Comparison of ENCODE assay signal across 9 cellular contexts in the genomic region with DNA sequence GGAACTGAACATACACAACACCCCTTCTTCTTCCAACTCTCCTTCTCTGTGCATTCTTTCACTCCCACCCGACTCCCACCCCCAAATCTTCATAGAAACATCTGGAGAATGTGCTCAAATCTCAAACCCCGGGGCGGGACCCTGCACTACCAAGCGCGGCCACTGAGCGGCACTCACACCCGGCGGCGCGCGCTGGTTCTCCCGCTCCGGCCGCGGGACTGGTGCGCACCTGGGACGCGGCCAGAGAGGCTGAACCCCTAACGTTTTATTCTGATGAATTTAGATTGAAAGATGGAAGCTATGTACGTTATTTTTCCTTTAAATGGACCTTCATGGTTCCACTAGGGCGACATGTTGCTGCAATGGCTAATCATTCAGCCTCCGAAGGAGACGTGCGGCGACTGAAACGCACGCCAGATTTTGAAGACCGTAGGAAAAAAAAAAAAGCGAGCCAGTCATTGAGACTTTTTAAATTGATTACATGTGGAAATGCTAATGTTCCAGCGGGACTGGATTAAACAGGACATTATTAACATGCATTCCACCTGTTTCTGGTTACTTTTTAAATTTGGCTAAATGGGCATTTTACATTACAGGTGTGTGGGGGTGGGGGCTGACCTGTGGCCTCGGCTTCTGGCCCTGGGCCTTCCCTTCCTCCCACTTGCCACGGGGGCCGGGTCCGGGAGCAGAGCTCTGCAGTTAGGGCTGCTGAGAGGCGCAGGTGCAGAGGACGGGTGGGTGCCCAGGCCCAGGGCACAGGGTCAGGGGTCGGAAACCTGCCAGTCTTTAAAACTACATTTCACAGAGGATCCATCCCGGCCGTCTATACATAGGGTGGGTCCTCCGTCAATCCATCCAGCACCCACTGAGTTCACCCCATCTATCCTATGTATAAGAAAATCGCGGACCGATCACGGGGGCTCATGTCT.
DNase-seq lines count a peak whose midpoint lies in the region; ATAC-seq and TF ChIP-seq lines count a peak whose summit lies in the region.
"Had no signal": no experiment of that assay in that cellular context is flagged by ENCODE, and none has a peak within 500 bp of the region (broad histone marks: within the 10 kb centered on the region; RNA-seq: fewer than 3 reads in every experiment).

No MANE protein-coding gene starts in this region.

- H3K4me3 Mint-ChIP-seq in Caco-2 (ENCODE audit: unreplicated experiment), result peak overlapping the region; percentile 33
- H3K4me3 Mint-ChIP-seq: stimulated activated naive CD8-positive, alpha-beta T cell treated with anti-CD3 and anti-CD28 coated beads, Interleukin-15, Interleukin-2, amounts not matched to agents 100 ng/mL and 50 ng/mL, for 24 hours had no signal

- peak; percentile 71 for ATAC-seq in sciatic nerve
- ATAC-seq in HG02938 (IDR thresholded peaks at IDR 0.05; ENCODE audit: unreplicated experiment), result no peak
- ATAC-seq in GM21717 (IDR thresholded peaks at IDR 0.05; ENCODE audit: unreplicated experiment), result no peak

- no peaks in the 10 kb centered on the region for H3K36me3 ChIP-seq in Caco-2 (ENCODE audit: control insufficient read depth, insufficient read depth, low read length)

- no peaks in the 10 kb centered on the region for H3K27me3 ChIP-seq in Caco-2 (replicated peaks; ENCODE audit: control insufficient read depth, insufficient read depth, low read length)

- peaks cover 3% of the 10 kb centered on the region for H3K27me3 Mint-ChIP-seq in Caco-2 (ENCODE audit: insufficient read depth, unreplicated experiment)

- CTCF ChIA-PET in Caco-2 (lab: Charles Lee), result interaction anchor here (0.6 to 1.5 kb wide), 3 partner anchors 119 to 214 kb away, joined by 3 to 7 read pairs (median 4); no protein-coding TSS in a partner anchor

- H3K4me1 Mint-ChIP-seq in Caco-2 (ENCODE audit: low read depth, unreplicated experiment), result no peaks in the 10 kb centered on the region

- H3K4me1 ChIP-seq in Caco-2, result no peaks in the 10 kb centered on the region

- H3K9me3 Mint-ChIP-seq in Caco-2 (ENCODE audit: unreplicated experiment), result peaks cover 13% of the 10 kb centered on the region

- POLR2A ChIA-PET in Caco-2 (lab: Charles Lee), result no interaction called here

- TF ChIP-seq CTCF in Caco-2 (IDR thresholded peaks at IDR 0.05; ENCODE audit: insufficient read depth in 1 of 2, low read depth in 1 of 2, low read length in 1 of 2, severe bottlenecking in 1 of 2, unreplicated experiment in 1 of 2), result peak; percentile 86 to 95

- intact Hi-C loops in Caco-2 (cut with micrococcal nuclease; ENCODE audit: unreplicated experiment), result loop anchor here (1.0 to 5.0 kb wide), 4 partner anchors 61 to 264 kb away; a partner anchor contains a TSS
- intact Hi-C loops in cardiac septum (cut with DNase I), result loop anchor here (1.0 kb wide), 1 partner anchor 154 kb away; no protein-coding TSS in a partner anchor
- intact Hi-C loops in sciatic nerve (cut with DNase I), result no loop called here

- peaks cover 4% of the 10 kb centered on the region; the same call in 1 of the 2 replicates for H3K9me3 ChIP-seq in Caco-2

- BruUV-seq in Caco-2 (replicated peaks; lab: Mats Ljungman, UMichigan), result no TSS peak

- H3K4me3 ChIP-seq in Caco-2 (ENCODE audit: low read depth, low read length), result no peak overlapping the region

- H3K36me3 Mint-ChIP-seq in Caco-2 (ENCODE audit: insufficient read depth, unreplicated experiment), result no peaks in the 10 kb centered on the region

- no peak overlapping the region for H3K27ac Mint-ChIP-seq in Caco-2 (ENCODE audit: unreplicated experiment)

- DNase-seq in Caco-2 (peak in 1 of 2 experiments; percentile 82), GOT3 (lab: John Stamatoyannopoulos, UW) (peak; percentile 17), RPMI8226 (peak; percentile 66), cardiac septum (ENCODE audit: low spot score) (peak; percentile 84), sciatic nerve (ENCODE audit: low spot score) (peak; percentile 78)
- DNase-seq in activated naive CD4-positive, alpha-beta T cell treated with Interleukin-2 at 50 U/mL for 16 hours, result peak; percentile 74
